Comparison of ENCODE assay signal across 1 cellular context in the genomic region with DNA sequence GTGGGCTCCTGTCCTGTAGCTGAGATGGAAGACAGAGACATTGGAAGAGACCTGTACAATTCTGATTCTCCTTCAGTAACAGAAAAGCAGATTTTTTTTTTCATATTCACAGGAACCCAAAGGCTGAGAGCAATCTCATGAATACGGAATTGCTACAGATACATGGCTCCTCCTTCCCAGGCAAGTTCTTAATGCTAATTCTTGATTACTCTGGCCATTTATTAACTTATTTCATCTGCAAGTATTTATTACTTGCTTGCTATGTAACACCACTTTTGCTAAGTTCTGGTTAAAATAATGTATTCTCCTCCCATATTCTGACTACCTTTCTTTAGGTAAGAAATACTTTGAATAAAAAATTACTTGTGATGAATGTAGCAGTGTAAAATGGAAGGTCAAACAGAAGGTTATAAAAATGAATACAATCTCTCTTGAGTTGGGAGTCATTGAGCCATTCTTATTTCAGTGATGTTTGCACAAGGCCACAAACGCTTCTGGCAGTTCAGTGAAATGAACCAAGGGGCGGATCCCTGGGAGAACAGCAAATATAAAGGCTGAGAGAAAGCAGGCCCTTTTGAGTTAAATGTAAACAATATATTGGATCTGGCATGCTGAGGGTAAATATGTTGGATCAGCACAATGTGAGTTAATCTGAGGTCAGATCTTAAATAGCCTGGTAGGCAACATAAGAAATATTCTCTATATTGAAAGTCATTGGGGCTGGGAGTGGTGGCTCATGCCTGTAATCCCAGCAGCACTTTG.
TF ChIP-seq lines count a peak whose summit lies in the region.

No MANE protein-coding gene starts in this region.

TF ChIP-seq in HepG2, 621 proteins besides CTCF, POLR2A, EP300 and RAD21 (continued from another document and continues in another):
- TF ChIP-seq, protein P1, sequence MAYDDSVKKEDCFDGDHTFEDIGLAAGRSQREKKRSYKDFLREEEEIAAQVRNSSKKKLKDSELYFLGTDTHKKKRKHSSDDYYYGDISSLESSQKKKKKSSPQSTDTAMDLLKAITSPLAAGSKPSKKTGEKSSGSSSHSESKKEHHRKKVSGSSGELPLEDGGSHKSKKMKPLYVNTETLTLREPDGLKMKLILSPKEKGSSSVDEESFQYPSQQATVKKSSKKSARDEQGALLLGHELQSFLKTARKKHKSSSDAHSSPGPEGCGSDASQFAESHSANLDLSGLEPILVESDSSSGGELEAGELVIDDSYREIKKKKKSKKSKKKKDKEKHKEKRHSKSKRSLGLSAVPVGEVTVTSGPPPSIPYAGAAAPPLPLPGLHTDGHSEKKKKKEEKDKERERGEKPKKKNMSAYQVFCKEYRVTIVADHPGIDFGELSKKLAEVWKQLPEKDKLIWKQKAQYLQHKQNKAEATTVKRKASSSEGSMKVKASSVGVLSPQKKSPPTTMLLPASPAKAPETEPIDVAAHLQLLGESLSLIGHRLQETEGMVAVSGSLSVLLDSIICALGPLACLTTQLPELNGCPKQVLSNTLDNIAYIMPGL (CRISPR knock-in tag; IDR thresholded peaks at IDR 0.05; ENCODE audit: borderline replicate concordance in 1 of 2, low read depth in 1 of 2) = no peak
- no peak for TF ChIP-seq ZNF768 (CRISPR knock-in tag; IDR thresholded peaks at IDR 0.05)
- no peak for TF ChIP-seq ZNF850 (CRISPR knock-in tag; conservative IDR thresholded peaks at IDR 0.05)
- TF ChIP-seq, protein P2, sequence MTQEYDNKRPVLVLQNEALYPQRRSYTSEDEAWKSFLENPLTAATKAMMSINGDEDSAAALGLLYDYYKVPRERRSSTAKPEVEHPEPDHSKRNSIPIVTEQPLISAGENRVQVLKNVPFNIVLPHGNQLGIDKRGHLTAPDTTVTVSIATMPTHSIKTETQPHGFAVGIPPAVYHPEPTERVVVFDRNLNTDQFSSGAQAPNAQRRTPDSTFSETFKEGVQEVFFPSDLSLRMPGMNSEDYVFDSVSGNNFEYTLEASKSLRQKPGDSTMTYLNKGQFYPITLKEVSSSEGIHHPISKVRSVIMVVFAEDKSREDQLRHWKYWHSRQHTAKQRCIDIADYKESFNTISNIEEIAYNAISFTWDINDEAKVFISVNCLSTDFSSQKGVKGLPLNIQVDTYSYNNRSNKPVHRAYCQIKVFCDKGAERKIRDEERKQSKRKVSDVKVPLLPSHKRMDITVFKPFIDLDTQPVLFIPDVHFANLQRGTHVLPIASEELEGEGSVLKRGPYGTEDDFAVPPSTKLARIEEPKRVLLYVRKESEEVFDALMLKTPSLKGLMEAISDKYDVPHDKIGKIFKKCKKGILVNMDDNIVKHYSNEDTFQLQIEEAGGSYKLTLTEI (CRISPR knock-in tag; conservative IDR thresholded peaks at IDR 0.05) = no peak
- no peak for TF ChIP-seq ZNF496 (CRISPR knock-in tag; IDR thresholded peaks at IDR 0.05; ENCODE audit: insufficient replicate concordance)
- TF ChIP-seq, protein P3, sequence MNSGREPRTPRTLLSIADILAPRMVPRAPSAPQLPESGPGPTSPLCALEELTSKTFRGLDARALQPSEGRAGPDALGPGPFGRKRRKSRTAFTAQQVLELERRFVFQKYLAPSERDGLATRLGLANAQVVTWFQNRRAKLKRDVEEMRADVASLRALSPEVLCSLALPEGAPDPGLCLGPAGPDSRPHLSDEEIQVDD (CRISPR knock-in tag; IDR thresholded peaks at IDR 0.05; ENCODE audit: borderline replicate concordance) = no peak
- no peak for TF ChIP-seq TP53 (CRISPR knock-in tag; conservative IDR thresholded peaks at IDR 0.05)
- TF ChIP-seq NAIF1 (CRISPR knock-in tag; IDR thresholded peaks at IDR 0.05; ENCODE audit: borderline replicate concordance) = no peak
- TF ChIP-seq ZFP36 (IDR thresholded peaks at IDR 0.05; ENCODE audit: borderline replicate concordance, low read depth, low read length, partially characterized antibody) = no peak
- TF ChIP-seq, protein P4, sequence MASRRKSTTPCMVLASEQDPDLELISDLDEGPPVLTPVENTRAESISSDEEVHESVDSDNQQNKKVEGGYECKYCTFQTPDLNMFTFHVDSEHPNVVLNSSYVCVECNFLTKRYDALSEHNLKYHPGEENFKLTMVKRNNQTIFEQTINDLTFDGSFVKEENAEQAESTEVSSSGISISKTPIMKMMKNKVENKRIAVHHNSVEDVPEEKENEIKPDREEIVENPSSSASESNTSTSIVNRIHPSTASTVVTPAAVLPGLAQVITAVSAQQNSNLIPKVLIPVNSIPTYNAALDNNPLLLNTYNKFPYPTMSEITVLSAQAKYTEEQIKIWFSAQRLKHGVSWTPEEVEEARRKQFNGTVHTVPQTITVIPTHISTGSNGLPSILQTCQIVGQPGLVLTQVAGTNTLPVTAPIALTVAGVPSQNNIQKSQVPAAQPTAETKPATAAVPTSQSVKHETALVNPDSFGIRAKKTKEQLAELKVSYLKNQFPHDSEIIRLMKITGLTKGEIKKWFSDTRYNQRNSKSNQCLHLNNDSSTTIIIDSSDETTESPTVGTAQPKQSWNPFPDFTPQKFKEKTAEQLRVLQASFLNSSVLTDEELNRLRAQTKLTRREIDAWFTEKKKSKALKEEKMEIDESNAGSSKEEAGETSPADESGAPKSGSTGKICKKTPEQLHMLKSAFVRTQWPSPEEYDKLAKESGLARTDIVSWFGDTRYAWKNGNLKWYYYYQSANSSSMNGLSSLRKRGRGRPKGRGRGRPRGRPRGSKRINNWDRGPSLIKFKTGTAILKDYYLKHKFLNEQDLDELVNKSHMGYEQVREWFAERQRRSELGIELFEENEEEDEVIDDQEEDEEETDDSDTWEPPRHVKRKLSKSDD (CRISPR knock-in tag; IDR thresholded peaks at IDR 0.05; ENCODE audit: low read depth) = no peak
- TF ChIP-seq, protein P5, sequence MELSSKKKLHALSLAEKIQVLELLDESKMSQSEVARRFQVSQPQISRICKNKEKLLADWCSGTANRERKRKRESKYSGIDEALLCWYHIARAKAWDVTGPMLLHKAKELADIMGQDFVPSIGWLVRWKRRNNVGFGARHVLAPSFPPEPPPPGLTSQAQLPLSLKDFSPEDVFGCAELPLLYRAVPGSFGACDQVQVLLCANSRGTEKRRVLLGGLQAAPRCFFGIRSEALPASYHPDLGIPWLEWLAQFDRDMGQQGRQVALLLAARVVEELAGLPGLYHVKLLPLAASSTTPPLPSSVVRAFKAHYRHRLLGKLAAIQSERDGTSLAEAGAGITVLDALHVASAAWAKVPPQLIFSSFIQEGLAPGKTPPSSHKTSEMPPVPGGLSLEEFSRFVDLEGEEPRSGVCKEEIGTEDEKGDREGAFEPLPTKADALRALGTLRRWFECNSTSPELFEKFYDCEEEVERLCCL (CRISPR knock-in tag; IDR thresholded peaks at IDR 0.05; ENCODE audit: borderline replicate concordance) = no peak
- no peak for TF ChIP-seq HNRNPLL (IDR thresholded peaks at IDR 0.05; ENCODE audit: low read depth, low read length, poor library complexity, severe bottlenecking)
- no peak for TF ChIP-seq MBNL3 (CRISPR knock-in tag; conservative IDR thresholded peaks at IDR 0.05)
- TF ChIP-seq MAFF (IDR thresholded peaks at IDR 0.05; ENCODE audit: low read depth, low read length) = peak; percentile 97
- TF ChIP-seq, protein P6, sequence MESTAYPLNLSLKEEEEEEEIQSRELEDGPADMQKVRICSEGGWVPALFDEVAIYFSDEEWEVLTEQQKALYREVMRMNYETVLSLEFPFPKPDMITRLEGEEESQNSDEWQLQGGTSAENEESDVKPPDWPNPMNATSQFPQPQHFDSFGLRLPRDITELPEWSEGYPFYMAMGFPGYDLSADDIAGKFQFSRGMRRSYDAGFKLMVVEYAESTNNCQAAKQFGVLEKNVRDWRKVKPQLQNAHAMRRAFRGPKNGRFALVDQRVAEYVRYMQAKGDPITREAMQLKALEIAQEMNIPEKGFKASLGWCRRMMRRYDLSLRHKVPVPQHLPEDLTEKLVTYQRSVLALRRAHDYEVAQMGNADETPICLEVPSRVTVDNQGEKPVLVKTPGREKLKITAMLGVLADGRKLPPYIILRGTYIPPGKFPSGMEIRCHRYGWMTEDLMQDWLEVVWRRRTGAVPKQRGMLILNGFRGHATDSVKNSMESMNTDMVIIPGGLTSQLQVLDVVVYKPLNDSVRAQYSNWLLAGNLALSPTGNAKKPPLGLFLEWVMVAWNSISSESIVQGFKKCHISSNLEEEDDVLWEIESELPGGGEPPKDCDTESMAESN (CRISPR knock-in tag; conservative IDR thresholded peaks at IDR 0.05) = no peak
- TF ChIP-seq SMARCC2 (IDR thresholded peaks at IDR 0.05) = no peak
- no peak for TF ChIP-seq SP140L (CRISPR knock-in tag; IDR thresholded peaks at IDR 0.05; ENCODE audit: borderline replicate concordance)
- TF ChIP-seq, protein P7, sequence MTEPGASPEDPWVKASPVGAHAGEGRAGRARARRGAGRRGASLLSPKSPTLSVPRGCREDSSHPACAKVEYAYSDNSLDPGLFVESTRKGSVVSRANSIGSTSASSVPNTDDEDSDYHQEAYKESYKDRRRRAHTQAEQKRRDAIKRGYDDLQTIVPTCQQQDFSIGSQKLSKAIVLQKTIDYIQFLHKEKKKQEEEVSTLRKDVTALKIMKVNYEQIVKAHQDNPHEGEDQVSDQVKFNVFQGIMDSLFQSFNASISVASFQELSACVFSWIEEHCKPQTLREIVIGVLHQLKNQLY (CRISPR knock-in tag; IDR thresholded peaks at IDR 0.05) = no peak
- no peak for TF ChIP-seq ZNF17 (CRISPR knock-in tag; IDR thresholded peaks at IDR 0.05)
- TF ChIP-seq HHEX (CRISPR knock-in tag; IDR thresholded peaks at IDR 0.05) = peak; percentile 95
- TF ChIP-seq, protein P8, sequence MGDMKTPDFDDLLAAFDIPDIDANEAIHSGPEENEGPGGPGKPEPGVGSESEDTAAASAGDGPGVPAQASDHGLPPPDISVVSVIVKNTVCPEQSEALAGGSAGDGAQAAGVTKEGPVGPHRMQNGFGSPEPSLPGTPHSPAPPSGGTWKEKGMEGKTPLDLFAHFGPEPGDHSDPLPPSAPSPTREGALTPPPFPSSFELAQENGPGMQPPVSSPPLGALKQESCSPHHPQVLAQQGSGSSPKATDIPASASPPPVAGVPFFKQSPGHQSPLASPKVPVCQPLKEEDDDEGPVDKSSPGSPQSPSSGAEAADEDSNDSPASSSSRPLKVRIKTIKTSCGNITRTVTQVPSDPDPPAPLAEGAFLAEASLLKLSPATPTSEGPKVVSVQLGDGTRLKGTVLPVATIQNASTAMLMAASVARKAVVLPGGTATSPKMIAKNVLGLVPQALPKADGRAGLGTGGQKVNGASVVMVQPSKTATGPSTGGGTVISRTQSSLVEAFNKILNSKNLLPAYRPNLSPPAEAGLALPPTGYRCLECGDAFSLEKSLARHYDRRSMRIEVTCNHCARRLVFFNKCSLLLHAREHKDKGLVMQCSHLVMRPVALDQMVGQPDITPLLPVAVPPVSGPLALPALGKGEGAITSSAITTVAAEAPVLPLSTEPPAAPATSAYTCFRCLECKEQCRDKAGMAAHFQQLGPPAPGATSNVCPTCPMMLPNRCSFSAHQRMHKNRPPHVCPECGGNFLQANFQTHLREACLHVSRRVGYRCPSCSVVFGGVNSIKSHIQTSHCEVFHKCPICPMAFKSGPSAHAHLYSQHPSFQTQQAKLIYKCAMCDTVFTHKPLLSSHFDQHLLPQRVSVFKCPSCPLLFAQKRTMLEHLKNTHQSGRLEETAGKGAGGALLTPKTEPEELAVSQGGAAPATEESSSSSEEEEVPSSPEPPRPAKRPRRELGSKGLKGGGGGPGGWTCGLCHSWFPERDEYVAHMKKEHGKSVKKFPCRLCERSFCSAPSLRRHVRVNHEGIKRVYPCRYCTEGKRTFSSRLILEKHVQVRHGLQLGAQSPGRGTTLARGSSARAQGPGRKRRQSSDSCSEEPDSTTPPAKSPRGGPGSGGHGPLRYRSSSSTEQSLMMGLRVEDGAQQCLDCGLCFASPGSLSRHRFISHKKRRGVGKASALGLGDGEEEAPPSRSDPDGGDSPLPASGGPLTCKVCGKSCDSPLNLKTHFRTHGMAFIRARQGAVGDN (CRISPR knock-in tag; IDR thresholded peaks at IDR 0.05) = no peak
- no peak for TF ChIP-seq SIN3A (IDR thresholded peaks at IDR 0.05; ENCODE audit: borderline replicate concordance, low read depth, low read length)
- no peak for TF ChIP-seq RFXANK (CRISPR knock-in tag; IDR thresholded peaks at IDR 0.05)
- no peak for TF ChIP-seq RNF2 (conservative IDR thresholded peaks at IDR 0.05; ENCODE audit: low read depth)
- TF ChIP-seq, protein P9, sequence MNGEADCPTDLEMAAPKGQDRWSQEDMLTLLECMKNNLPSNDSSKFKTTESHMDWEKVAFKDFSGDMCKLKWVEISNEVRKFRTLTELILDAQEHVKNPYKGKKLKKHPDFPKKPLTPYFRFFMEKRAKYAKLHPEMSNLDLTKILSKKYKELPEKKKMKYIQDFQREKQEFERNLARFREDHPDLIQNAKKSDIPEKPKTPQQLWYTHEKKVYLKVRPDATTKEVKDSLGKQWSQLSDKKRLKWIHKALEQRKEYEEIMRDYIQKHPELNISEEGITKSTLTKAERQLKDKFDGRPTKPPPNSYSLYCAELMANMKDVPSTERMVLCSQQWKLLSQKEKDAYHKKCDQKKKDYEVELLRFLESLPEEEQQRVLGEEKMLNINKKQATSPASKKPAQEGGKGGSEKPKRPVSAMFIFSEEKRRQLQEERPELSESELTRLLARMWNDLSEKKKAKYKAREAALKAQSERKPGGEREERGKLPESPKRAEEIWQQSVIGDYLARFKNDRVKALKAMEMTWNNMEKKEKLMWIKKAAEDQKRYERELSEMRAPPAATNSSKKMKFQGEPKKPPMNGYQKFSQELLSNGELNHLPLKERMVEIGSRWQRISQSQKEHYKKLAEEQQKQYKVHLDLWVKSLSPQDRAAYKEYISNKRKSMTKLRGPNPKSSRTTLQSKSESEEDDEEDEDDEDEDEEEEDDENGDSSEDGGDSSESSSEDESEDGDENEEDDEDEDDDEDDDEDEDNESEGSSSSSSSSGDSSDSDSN (CRISPR knock-in tag; IDR thresholded peaks at IDR 0.05) = no peak
- TF ChIP-seq ZNF136 (CRISPR knock-in tag; IDR thresholded peaks at IDR 0.05; ENCODE audit: low read depth) = no peak
- TF ChIP-seq ZNF841 (CRISPR knock-in tag; IDR thresholded peaks at IDR 0.05; ENCODE audit: borderline replicate concordance) = no peak
- no peak for TF ChIP-seq ZNF607 (CRISPR knock-in tag; IDR thresholded peaks at IDR 0.05; ENCODE audit: borderline replicate concordance)
- no peak for TF ChIP-seq ZNF124 (CRISPR knock-in tag; IDR thresholded peaks at IDR 0.05)
- TF ChIP-seq NR2F2 (IDR thresholded peaks at IDR 0.05; ENCODE audit: borderline replicate concordance, low read depth) = peak; percentile 96
- no peak for TF ChIP-seq SCMH1 (CRISPR knock-in tag; IDR thresholded peaks at IDR 0.05; ENCODE audit: borderline replicate concordance)
- no peak for TF ChIP-seq SSRP1 (CRISPR knock-in tag; IDR thresholded peaks at IDR 0.05)
- no peak for TF ChIP-seq HNRNPH1 (optimal IDR thresholded peaks at IDR 0.05; ENCODE audit: low read depth, low read length)
